In the genomic region with DNA sequence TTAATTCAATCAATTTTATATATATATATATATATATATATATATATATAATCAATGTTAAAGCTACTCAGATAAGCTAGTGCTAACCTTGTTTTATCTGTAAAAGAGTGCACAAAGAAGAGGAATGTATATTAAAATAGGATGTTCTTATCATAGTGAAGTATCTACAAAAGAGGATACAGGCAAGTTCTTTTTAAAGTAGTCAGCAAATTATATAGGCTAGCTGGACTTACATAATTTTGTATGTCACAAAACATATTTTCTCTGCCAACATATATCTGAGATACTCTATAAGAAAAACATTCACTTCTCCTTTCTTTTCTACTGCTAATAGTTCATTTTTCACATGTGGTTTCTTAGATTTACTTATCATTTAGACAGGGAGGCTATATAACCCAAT, we compare ENCODE assay signal across 8 cellular contexts. TPM values are rescaled to one million over a fixed set of nuclear protein-coding genes. Genes with fewer than 3 reads are reported as not detected.
"Had no signal": no experiment of that assay in that cellular context is flagged by ENCODE, and none has a peak within 500 bp of the region (broad histone marks: within the 10 kb centered on the region; RNA-seq: fewer than 3 reads in every experiment).

No MANE protein-coding gene starts in this region.

- H3K4me3 ChIP-seq: K562 had no signal

- ATAC-seq: K562 had no signal

- H3K27ac ChIP-seq: HL-60, KMS-11 had no signal

- DNase-seq: IMR-90, KBM-7, KG1 had no signal

- H3K9ac ChIP-seq: KMS-11 had no signal

- H3K4me2 ChIP-seq: KMS-11 had no signal

- FAIRE-seq: HTR-8/SVneo, K562 had no signal

RNA-seq across cellular contexts. Expression of a gene that starts 39.9 kb away (rescaled TPM):
- total RNA-seq: HT1080, IMR-90, K562 had no signal
- polyA plus RNA-seq: IMR-90, K562 had no signal
